8 cellular contexts compared by ENCODE assay signal in the genomic region with DNA sequence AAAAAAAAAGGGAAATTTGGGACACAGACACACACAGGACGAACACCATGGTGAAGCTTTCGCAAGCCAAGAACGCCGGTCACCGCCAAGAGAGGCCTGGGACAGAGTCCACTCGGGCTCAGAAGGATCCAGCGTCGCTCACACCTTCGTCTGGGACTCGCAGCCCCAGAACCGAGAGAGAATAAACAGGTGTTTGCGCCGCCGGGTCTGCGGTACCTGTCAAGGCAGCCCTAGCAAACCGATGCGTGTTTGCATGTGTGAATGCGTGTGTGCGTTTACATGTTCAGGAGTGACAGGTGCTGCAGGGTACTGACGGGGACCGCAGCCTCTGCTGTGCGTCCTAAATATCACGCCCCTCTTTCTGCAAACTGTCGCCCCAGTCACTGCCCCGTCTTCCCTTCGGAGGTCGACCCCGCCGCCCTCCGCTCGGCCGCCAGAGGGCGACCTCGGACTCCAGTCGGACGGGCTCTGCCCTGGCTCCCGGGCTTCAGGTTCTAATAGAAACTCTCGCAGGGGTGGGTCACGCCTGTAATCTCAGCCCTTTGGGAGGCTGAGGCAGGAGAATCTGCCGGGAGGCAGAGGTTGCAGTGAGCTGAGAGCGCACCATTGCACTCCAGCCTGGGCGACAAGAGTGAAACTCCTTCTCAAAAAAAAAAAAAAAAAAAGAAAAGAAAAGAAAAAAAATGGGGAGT. TPM values are rescaled to one million over a fixed set of nuclear protein-coding genes. Genes with fewer than 3 reads are reported as not detected.
DNase-seq lines count a peak whose midpoint lies in the region; ATAC-seq and TF ChIP-seq lines count a peak whose summit lies in the region.

No MANE protein-coding gene starts in this region.

- H3K36me3 ChIP-seq in rectal smooth muscle tissue (ENCODE audit: control insufficient read depth, insufficient read depth, low read length) (no peaks in the 10 kb centered on the region), vagina (peaks cover 0 to 3% of the 10 kb centered on the region in 2 donors)

- intact Hi-C loops in left cardiac atrium (cut with DNase I), result loop anchor here (10.0 kb wide), 1 partner anchor 146 kb away; no protein-coding TSS in a partner anchor
- intact Hi-C loops in vagina (cut with DNase I), result loop anchor here (5.0 kb wide), 1 partner anchor 143 kb away; no protein-coding TSS in a partner anchor

- TF ChIP-seq CTCF in vagina (IDR thresholded peaks at IDR 0.05), result peak in 2 of 3 experiments; percentile 70 to 82

- no peak overlapping the region for H3K27ac ChIP-seq in rectal smooth muscle tissue (ENCODE audit: low read depth, low read length)
- peak overlapping the region; percentile 2 for H3K27ac ChIP-seq in vagina

- H3K4me1 Mint-ChIP-seq in activated naive CD8-positive, alpha-beta T cell treated with anti-CD3 and anti-CD28 coated beads, Interleukin-2, amount 10 ng/mL, durations not matched to agents 7 days and 5 days, result peaks cover 11% of the 10 kb centered on the region

- peak overlapping the region; percentile 47 for H3K4me3 ChIP-seq in rectal smooth muscle tissue (ENCODE audit: low read length)
- peak overlapping the region; percentile 7 to 28 for H3K4me3 ChIP-seq in vagina

- H3K9ac ChIP-seq in rectal smooth muscle tissue (ENCODE audit: low read length), result no peak overlapping the region

- peak overlapping the region; percentile 78 for H3K4me3 Mint-ChIP-seq in activated naive CD8-positive, alpha-beta T cell treated with anti-CD3 and anti-CD28 coated beads, Interleukin-2, amount 10 ng/mL, durations not matched to agents 7 days and 5 days

- peak overlapping the region; percentile 56 for H3K27ac Mint-ChIP-seq in activated naive CD8-positive, alpha-beta T cell treated with anti-CD3 and anti-CD28 coated beads, Interleukin-2, amount 10 ng/mL, durations not matched to agents 7 days and 5 days

- H3K27me3 Mint-ChIP-seq in activated naive CD8-positive, alpha-beta T cell treated with anti-CD3 and anti-CD28 coated beads, Interleukin-2, amount 10 ng/mL, durations not matched to agents 7 days and 5 days, result peaks cover 14% of the 10 kb centered on the region

- peaks cover 12% of the 10 kb centered on the region for H3K9me3 Mint-ChIP-seq in activated naive CD8-positive, alpha-beta T cell treated with anti-CD3 and anti-CD28 coated beads, Interleukin-2, amount 10 ng/mL, durations not matched to agents 7 days and 5 days

- TF ChIP-seq POLR2A in vagina (IDR thresholded peaks at IDR 0.05), result no peak

- peaks cover 3% of the 10 kb centered on the region for H3K4me1 ChIP-seq in rectal smooth muscle tissue (ENCODE audit: control insufficient read depth, insufficient read depth, low read length)
- peaks cover 14% of the 10 kb centered on the region for H3K4me1 ChIP-seq in vagina

- H3K27me3 ChIP-seq in rectal smooth muscle tissue (ENCODE audit: control insufficient read depth, insufficient read depth, low read length) (no peaks in the 10 kb centered on the region), vagina (no peaks in the 10 kb centered on the region)

- POLR2A ChIA-PET in activated naive CD8-positive, alpha-beta T cell treated with anti-CD3 and anti-CD28 coated beads, Interleukin-2, amount 10 ng/mL, durations not matched to agents 7 days and 5 days (lab: Charles Lee), result interaction anchor here (0.7 to 1.8 kb wide), 4 partner anchors 26 to 465 kb away, joined by 3 to 7 read pairs (median 4); no protein-coding TSS in a partner anchor

- DNase-seq in SIG-M5 treated with dmso at 0.1 percent for 504 hours (lab: John Stamatoyannopoulos, UW; ENCODE audit: unreplicated experiment) (peak; percentile 63), SIG-M5 (lab: John Stamatoyannopoulos, UW) (no peak), M059J (ENCODE audit: low read depth) (peak; percentile 74), SW 1271 (lab: John Stamatoyannopoulos, UW) (peak; percentile 34 to 63), left cardiac atrium (peak; percentile 84), vagina (ENCODE audit: extremely low spot score in 2 of 2) (no peak)
- DNase-seq in activated naive CD8-positive, alpha-beta T cell treated with anti-CD3 and anti-CD28 coated beads, Interleukin-2, amount 10 ng/mL, durations not matched to agents 7 days and 5 days, result peak; percentile 92

- peak; percentile 91 for ATAC-seq in activated naive CD8-positive, alpha-beta T cell treated with anti-CD3 and anti-CD28 coated beads, Interleukin-2, amount 10 ng/mL, durations not matched to agents 7 days and 5 days (ENCODE audit: low read depth)
- ATAC-seq in left cardiac atrium, result peak; percentile 91 to 93

- no peaks in the 10 kb centered on the region for H3K9me3 ChIP-seq in vagina

- peaks cover 10% of the 10 kb centered on the region for H3K36me3 Mint-ChIP-seq in activated naive CD8-positive, alpha-beta T cell treated with anti-CD3 and anti-CD28 coated beads, Interleukin-2, amount 10 ng/mL, durations not matched to agents 7 days and 5 days

RNA-seq across cellular contexts. Expression of gene CSNK1G2, which starts 11.8 kb away (rescaled TPM):
- total RNA-seq in M059J (2014; rRNA removed; shearing (Covaris generic)), result 50.1 and 70.7 TPM in 2 replicates
- 100 to 1,000 TPM; 127 to 134 TPM for total RNA-seq in activated naive CD8-positive, alpha-beta T cell treated with anti-CD3 and anti-CD28 coated beads, Interleukin-2, amount 10 ng/mL, durations not matched to agents 7 days and 5 days
- total RNA-seq in left cardiac atrium (10 to 100 TPM; 28.0 to 34.6 TPM), vagina (77.6 TPM)

RNA-seq across cellular contexts. Expression of gene ADAT3, which starts 24.0 kb away (rescaled TPM):
- 1.0 and 6.7 TPM in 2 replicates for total RNA-seq in M059J (2014; rRNA removed; shearing (Covaris generic))
- total RNA-seq in activated naive CD8-positive, alpha-beta T cell treated with anti-CD3 and anti-CD28 coated beads, Interleukin-2, amount 10 ng/mL, durations not matched to agents 7 days and 5 days, result 1 to 10 TPM; 7.6 to 9.3 TPM
- total RNA-seq in left cardiac atrium (1 to 10 TPM; 2.3 to 3.0 TPM), vagina (5.2 TPM)

RNA-seq across cellular contexts. Expression of gene SCAMP4, which starts 24.0 kb away (rescaled TPM):
- 75.5 and 98.0 TPM in 2 replicates for total RNA-seq in M059J (2014; rRNA removed; shearing (Covaris generic))
- 10 to 100 TPM; 35.1 to 35.2 TPM for total RNA-seq in activated naive CD8-positive, alpha-beta T cell treated with anti-CD3 and anti-CD28 coated beads, Interleukin-2, amount 10 ng/mL, durations not matched to agents 7 days and 5 days
- total RNA-seq in left cardiac atrium (10 to 100 TPM; 21.4 to 22.8 TPM), vagina (51.3 TPM)

RNA-seq across cellular contexts. Expression of gene ABHD17A, which starts 43.9 kb away (rescaled TPM):
- total RNA-seq in M059J (2014; rRNA removed; shearing (Covaris generic)), result 59.0 and 94.1 TPM in 2 replicates
- 100 to 1,000 TPM; 185 to 194 TPM for total RNA-seq in activated naive CD8-positive, alpha-beta T cell treated with anti-CD3 and anti-CD28 coated beads, Interleukin-2, amount 10 ng/mL, durations not matched to agents 7 days and 5 days
- 10 to 100 TPM; 60.8 to 66.1 TPM for total RNA-seq in left cardiac atrium
- 83.0 TPM for total RNA-seq in vagina

Comparison
In these comparisons a context has a peak if more than half of its experiments do, and no peak if none do; other contexts are left out.
1. DNase-seq: peak in SIG-M5 treated with dmso at 0.1 percent for 504 hours (single experiment), M059J (single experiment), SW 1271 (2 of 2), activated naive CD8-positive, alpha-beta T cell treated with anti-CD3 and anti-CD28 coated beads, Interleukin-2, amount 10 ng/mL, durations not matched to agents 7 days and 5 days (single experiment) and left cardiac atrium (single experiment); none in SIG-M5 (single experiment) and vagina (0 of 2).